ENCODE assay signal across 11 cellular contexts in the genomic region with DNA sequence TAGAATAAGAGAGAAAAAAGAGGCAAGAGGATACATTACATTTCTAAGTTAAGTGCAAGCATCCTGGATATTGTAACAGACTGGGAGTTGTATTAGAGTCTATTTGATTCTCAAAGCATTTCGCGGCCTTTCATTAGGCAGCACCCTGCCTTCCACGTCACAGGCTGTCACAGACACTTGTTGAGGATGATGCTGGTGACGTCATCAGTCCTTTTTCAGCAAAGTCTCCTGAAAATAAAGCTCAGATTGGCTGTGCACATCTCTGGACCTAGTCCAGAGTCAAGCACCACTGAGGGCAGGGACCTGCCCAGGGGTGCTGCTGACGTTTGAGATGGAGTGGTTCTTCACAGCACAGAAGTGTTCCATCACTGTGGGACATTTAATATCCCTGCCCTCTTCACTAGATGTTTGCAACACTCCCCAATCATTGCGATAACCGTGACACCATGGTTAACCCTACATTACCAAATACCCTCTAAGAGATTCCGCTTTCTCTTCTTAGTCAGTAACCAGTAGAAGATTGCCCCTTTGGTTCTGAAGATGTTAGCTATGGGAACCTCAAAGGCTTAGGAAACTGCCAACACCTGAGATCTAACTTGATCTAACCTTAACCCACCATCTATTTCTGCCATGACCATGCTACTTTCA.
"Had no signal": no experiment of that assay in that cellular context is flagged by ENCODE, and none has a peak within 500 bp of the region (broad histone marks: within the 10 kb centered on the region; RNA-seq: fewer than 3 reads in every experiment).

No MANE protein-coding gene starts in this region.

- H3K36me3 ChIP-seq: gastrocnemius medialis, right atrium auricular region, tibial nerve had no signal

- H3K27ac Mint-ChIP-seq: activated T-helper 1 cell treated with anti-CD3 and anti-CD28 coated beads, Interleukin-12 subunit alpha, Interleukin-12 subunit beta, Interleukin-2, Interleukin-4 antibody, amounts not matched to agents 30 ng/mL and 10 ng/mL and 1 ng/mL, durations not matched to agents 14 hours and 24 hours and 36 hours; stimulated activated effector memory CD8-positive, alpha-beta T cell treated with anti-CD3 and anti-CD28 coated beads, Interleukin-12 subunit alpha, Interleukin-12 subunit beta, amount 100 ng/mL, for 72 hours; WTC11 had no signal

- H3K4me3 ChIP-seq: gastrocnemius medialis, right atrium auricular region, tibial nerve had no signal

- H3K4me1 Mint-ChIP-seq: stimulated activated effector memory CD8-positive, alpha-beta T cell treated with anti-CD3 and anti-CD28 coated beads, Interleukin-12 subunit alpha, Interleukin-12 subunit beta, amount 100 ng/mL, for 72 hours had no signal

- ATAC-seq: gastrocnemius medialis; stimulated activated effector memory CD8-positive, alpha-beta T cell treated with anti-CD3 and anti-CD28 coated beads, Interleukin-12 subunit alpha, Interleukin-12 subunit beta, amount 100 ng/mL, for 72 hours; WTC11 had no signal

- H3K4me3 Mint-ChIP-seq: activated T-helper 1 cell treated with anti-CD3 and anti-CD28 coated beads, Interleukin-12 subunit alpha, Interleukin-12 subunit beta, Interleukin-2, Interleukin-4 antibody, amounts not matched to agents 30 ng/mL and 10 ng/mL and 1 ng/mL, durations not matched to agents 14 hours and 24 hours and 36 hours; stimulated activated effector memory CD8-positive, alpha-beta T cell treated with anti-CD3 and anti-CD28 coated beads, Interleukin-12 subunit alpha, Interleukin-12 subunit beta, amount 100 ng/mL, for 72 hours; WTC11 had no signal

- DNase-seq: activated CD4-positive, alpha-beta T cell treated with anti-CD3 and anti-CD28 coated beads for 48 hours; activated naive CD4-positive, alpha-beta T cell; cortex of kidney; effector CD8-positive, alpha-beta T cell; gastrocnemius medialis; kidney had no signal

- H3K4me1 ChIP-seq: gastrocnemius medialis, right atrium auricular region had no signal

- H3K27ac ChIP-seq: gastrocnemius medialis, right atrium auricular region, tibial nerve had no signal

- H3K9me3 Mint-ChIP-seq: activated T-helper 1 cell treated with anti-CD3 and anti-CD28 coated beads, Interleukin-12 subunit alpha, Interleukin-12 subunit beta, Interleukin-2, Interleukin-4 antibody, amounts not matched to agents 30 ng/mL and 10 ng/mL and 1 ng/mL, durations not matched to agents 14 hours and 24 hours and 36 hours had no signal

- H3K36me3 Mint-ChIP-seq: stimulated activated effector memory CD8-positive, alpha-beta T cell treated with anti-CD3 and anti-CD28 coated beads, Interleukin-12 subunit alpha, Interleukin-12 subunit beta, amount 100 ng/mL, for 72 hours had no signal

- H3K27me3 ChIP-seq: gastrocnemius medialis, right atrium auricular region, tibial nerve had no signal

- H3K9me3 ChIP-seq: gastrocnemius medialis, right atrium auricular region, tibial nerve had no signal
